11 cellular contexts compared by ENCODE assay signal in genomic region chr17:73722163-73722562, GRCh38.
DNase-seq lines count a peak whose midpoint lies in the region; ATAC-seq and TF ChIP-seq lines count a peak whose summit lies in the region.
"Had no signal": no experiment of that assay in that cellular context is flagged by ENCODE, and none has a peak within 500 bp of the region (broad histone marks: within the 10 kb centered on the region; RNA-seq: fewer than 3 reads in every experiment).

No MANE protein-coding gene starts in this region.

- no peaks in the 10 kb centered on the region for H3K36me3 ChIP-seq in spleen
- H3K36me3 ChIP-seq: colonic mucosa, left ventricle myocardium inferior had no signal

- CTCF ChIA-PET in activated CD8-positive, alpha-beta memory T cell treated with anti-CD3 and anti-CD28 coated beads, Interleukin-2, amount 10 ng/mL, durations not matched to agents 7 days and 5 days (lab: Charles Lee) = interaction anchor here (1.0 to 3.5 kb wide), 3 partner anchors 12 to 210 kb away, joined by 3 to 25 read pairs (median 4); no protein-coding TSS in a partner anchor
- CTCF ChIA-PET in activated CD8-positive, alpha-beta T cell treated with anti-CD3 and anti-CD28 coated beads, Interleukin-2, amount 10 ng/mL, durations not matched to agents 7 days and 5 days (lab: Charles Lee) = interaction anchor here (1.1 to 3.3 kb wide), 4 partner anchors 12 to 368 kb away, joined by 3 to 15 read pairs (median 11); no protein-coding TSS in a partner anchor

- no peak overlapping the region for H3K4me3 ChIP-seq in spleen
- H3K4me3 ChIP-seq: colonic mucosa, left ventricle myocardium inferior had no signal

- H3K27me3 ChIP-seq in spleen (replicated peaks in 1 of 7) = no peaks in the 10 kb centered on the region
- H3K27me3 ChIP-seq: colonic mucosa had no signal

- H3K4me3 Mint-ChIP-seq in activated CD8-positive, alpha-beta memory T cell treated with anti-CD3 and anti-CD28 coated beads, Interleukin-2, amount 10 ng/mL, durations not matched to agents 7 days and 5 days = no peak overlapping the region
- H3K4me3 Mint-ChIP-seq in activated CD8-positive, alpha-beta T cell treated with anti-CD3 and anti-CD28 coated beads, Interleukin-2, amount 10 ng/mL, durations not matched to agents 7 days and 5 days = peak overlapping the region; percentile 34
- H3K4me3 Mint-ChIP-seq: type B pancreatic cell had no signal

- H3K9me3 Mint-ChIP-seq in activated CD8-positive, alpha-beta memory T cell treated with anti-CD3 and anti-CD28 coated beads, Interleukin-2, amount 10 ng/mL, durations not matched to agents 7 days and 5 days (ENCODE audit: low read depth) = no peaks in the 10 kb centered on the region
- H3K9me3 Mint-ChIP-seq in activated CD8-positive, alpha-beta T cell treated with anti-CD3 and anti-CD28 coated beads, Interleukin-2, amount 10 ng/mL, durations not matched to agents 7 days and 5 days (ENCODE audit: insufficient read depth) = no peaks in the 10 kb centered on the region
- H3K9me3 Mint-ChIP-seq: type B pancreatic cell had no signal

- H3K27ac ChIP-seq in spleen = peak overlapping the region in 3 of 8 donors; percentile 18 to 42 (median 38)
- H3K27ac ChIP-seq: colonic mucosa, left ventricle myocardium inferior had no signal

- H3K4me1 ChIP-seq in spleen = peaks cover 3 to 46% (median 20%) of the 10 kb centered on the region in 6 donors
- H3K4me1 ChIP-seq: colonic mucosa had no signal

- no peaks in the 10 kb centered on the region for H3K9me3 ChIP-seq in spleen
- H3K9me3 ChIP-seq: colonic mucosa, left ventricle myocardium inferior had no signal

- peak; percentile 90 for ATAC-seq in activated CD8-positive, alpha-beta memory T cell treated with anti-CD3 and anti-CD28 coated beads, Interleukin-2, amount 10 ng/mL, durations not matched to agents 7 days and 5 days
- peak; percentile 84 for ATAC-seq in activated CD8-positive, alpha-beta T cell treated with anti-CD3 and anti-CD28 coated beads, Interleukin-2, amount 10 ng/mL, durations not matched to agents 7 days and 5 days
- ATAC-seq in GM18502 (IDR thresholded peaks at IDR 0.05; ENCODE audit: poor library complexity, unreplicated experiment) (no peak), HG03045 (IDR thresholded peaks at IDR 0.05; ENCODE audit: unreplicated experiment) (no peak)

- H3K4me1 Mint-ChIP-seq in activated CD8-positive, alpha-beta memory T cell treated with anti-CD3 and anti-CD28 coated beads, Interleukin-2, amount 10 ng/mL, durations not matched to agents 7 days and 5 days = peaks cover 20% of the 10 kb centered on the region
- peaks cover 42% of the 10 kb centered on the region for H3K4me1 Mint-ChIP-seq in activated CD8-positive, alpha-beta T cell treated with anti-CD3 and anti-CD28 coated beads, Interleukin-2, amount 10 ng/mL, durations not matched to agents 7 days and 5 days (ENCODE audit: low read depth)

- no peak for TF ChIP-seq POLR2A in spleen (IDR thresholded peaks at IDR 0.05)

- DNase-seq in activated CD8-positive, alpha-beta memory T cell treated with anti-CD3 and anti-CD28 coated beads, Interleukin-2, amount 10 ng/mL, durations not matched to agents 7 days and 5 days = peak; percentile 82
- no peak for DNase-seq in activated CD8-positive, alpha-beta memory T cell treated with anti-CD3 and anti-CD28 coated beads, Interleukin-2, amount 50 U/mL, for 48 hours
- DNase-seq in NCI-H510A treated with DMSO at 0.1 percent for 48 hours (lab: John Stamatoyannopoulos, UW) = peak; percentile 96
- DNase-seq in activated CD8-positive, alpha-beta T cell treated with anti-CD3 and anti-CD28 coated beads, Interleukin-2, amount 10 ng/mL, durations not matched to agents 7 days and 5 days = peak; percentile 82
- DNase-seq in spleen = peak; percentile 70
- no peak for DNase-seq in GOT3 (lab: John Stamatoyannopoulos, UW)
- DNase-seq: colonic mucosa, left ventricle myocardium inferior had no signal

- peaks cover 4% of the 10 kb centered on the region for H3K27me3 Mint-ChIP-seq in activated CD8-positive, alpha-beta memory T cell treated with anti-CD3 and anti-CD28 coated beads, Interleukin-2, amount 10 ng/mL, durations not matched to agents 7 days and 5 days
- peaks cover 10% of the 10 kb centered on the region for H3K27me3 Mint-ChIP-seq in activated CD8-positive, alpha-beta T cell treated with anti-CD3 and anti-CD28 coated beads, Interleukin-2, amount 10 ng/mL, durations not matched to agents 7 days and 5 days (ENCODE audit: low read depth)

- TF ChIP-seq CTCF in spleen (IDR thresholded peaks at IDR 0.05 in 8 of 11, conservative IDR thresholded peaks at IDR 0.05 in 3 of 11) = no peak

- POLR2A ChIA-PET in activated CD8-positive, alpha-beta T cell treated with anti-CD3 and anti-CD28 coated beads, Interleukin-2, amount 10 ng/mL, durations not matched to agents 7 days and 5 days (lab: Charles Lee) = interaction anchor here (1.6 to 1.7 kb wide), 2 partner anchors 9 to 11 kb away, joined by 5 to 9 read pairs; no protein-coding TSS in a partner anchor

- H3K36me3 Mint-ChIP-seq in activated CD8-positive, alpha-beta memory T cell treated with anti-CD3 and anti-CD28 coated beads, Interleukin-2, amount 10 ng/mL, durations not matched to agents 7 days and 5 days = no peaks in the 10 kb centered on the region
- peaks cover 3% of the 10 kb centered on the region for H3K36me3 Mint-ChIP-seq in activated CD8-positive, alpha-beta T cell treated with anti-CD3 and anti-CD28 coated beads, Interleukin-2, amount 10 ng/mL, durations not matched to agents 7 days and 5 days (ENCODE audit: low read depth)
- H3K36me3 Mint-ChIP-seq: type B pancreatic cell had no signal

- WGBS in spleen, 5 donors = 24 to 44% (median 35%) methylated on average over 6 of the region's 6 CpGs

- peak overlapping the region; percentile 42 for H3K27ac Mint-ChIP-seq in activated CD8-positive, alpha-beta memory T cell treated with anti-CD3 and anti-CD28 coated beads, Interleukin-2, amount 10 ng/mL, durations not matched to agents 7 days and 5 days
- peak overlapping the region; percentile 76 for H3K27ac Mint-ChIP-seq in activated CD8-positive, alpha-beta T cell treated with anti-CD3 and anti-CD28 coated beads, Interleukin-2, amount 10 ng/mL, durations not matched to agents 7 days and 5 days
- H3K27ac Mint-ChIP-seq: type B pancreatic cell had no signal

- intact Hi-C loops in spleen (cut with DNase I; ENCODE audit: low total_unique reads) = no loop called here

Comparison
In these comparisons a context has a peak if more than half of its experiments do, and no peak if none do; other contexts are left out.
1. DNase-seq: peak in activated CD8-positive, alpha-beta memory T cell treated with anti-CD3 and anti-CD28 coated beads, Interleukin-2, amount 10 ng/mL, durations not matched to agents 7 days and 5 days (single experiment), NCI-H510A treated with DMSO at 0.1 percent for 48 hours (single experiment), activated CD8-positive, alpha-beta T cell treated with anti-CD3 and anti-CD28 coated beads, Interleukin-2, amount 10 ng/mL, durations not matched to agents 7 days and 5 days (single experiment) and spleen (single experiment); none in activated CD8-positive, alpha-beta memory T cell treated with anti-CD3 and anti-CD28 coated beads, Interleukin-2, amount 50 U/mL, for 48 hours (single experiment) and GOT3 (single experiment).
2. ATAC-seq: peak in activated CD8-positive, alpha-beta memory T cell treated with anti-CD3 and anti-CD28 coated beads, Interleukin-2, amount 10 ng/mL, durations not matched to agents 7 days and 5 days (single experiment) and activated CD8-positive, alpha-beta T cell treated with anti-CD3 and anti-CD28 coated beads, Interleukin-2, amount 10 ng/mL, durations not matched to agents 7 days and 5 days (single experiment); none in GM18502 (single experiment) and HG03045 (single experiment).